8 cellular contexts compared by ENCODE assay signal in genomic region chr2:105369777-105370690, GRCh38. TPM values are rescaled to one million over a fixed set of nuclear protein-coding genes. Genes with fewer than 3 reads are reported as not detected.
DNase-seq lines count a peak whose midpoint lies in the region; ATAC-seq and TF ChIP-seq lines count a peak whose summit lies in the region.

No MANE protein-coding gene starts in this region.

- no peak overlapping the region for H3K4me3 ChIP-seq in choroid plexus epithelial cell (ENCODE audit: low read depth, low read length)
- H3K4me3 ChIP-seq in liver (ENCODE audit: low read depth in 1 of 3, low read length in 3 of 3) = no peak overlapping the region

- peak; percentile 89 for TF ChIP-seq CTCF in AG09319 (IDR thresholded peaks at IDR 0.05; ENCODE audit: low read depth, low read length)
- peak; percentile 92 for TF ChIP-seq CTCF in choroid plexus epithelial cell (conservative IDR thresholded peaks at IDR 0.05; ENCODE audit: low read depth, low read length)
- TF ChIP-seq CTCF in liver (IDR thresholded peaks at IDR 0.05; ENCODE audit: low read depth, low read length, missing input control) = peak; percentile 97

- POLR2A ChIA-PET in activated CD4-positive, alpha-beta T cell treated with anti-CD3 and anti-CD28 coated beads, Interleukin-2, amount 10 ng/mL, durations not matched to agents 7 days and 5 days (lab: Charles Lee) = no interaction called here

- no peak overlapping the region for H3K9ac ChIP-seq in liver (ENCODE audit: low read depth in 1 of 2, low read length in 2 of 2)

- no peaks in the 10 kb centered on the region for H3K27me3 ChIP-seq in liver (ENCODE audit: control insufficient read depth in 4 of 4, insufficient read depth in 4 of 4, low read length in 3 of 4)

- peak; percentile 83 for ATAC-seq in GM18868 (IDR thresholded peaks at IDR 0.05; ENCODE audit: unreplicated experiment)
- peak; percentile 85 for ATAC-seq in HG03066 (IDR thresholded peaks at IDR 0.05; ENCODE audit: low read depth, unreplicated experiment)

- no peak overlapping the region for H3K4me3 Mint-ChIP-seq in activated CD4-positive, alpha-beta T cell treated with anti-CD3 and anti-CD28 coated beads, Interleukin-2, amount 10 ng/mL, durations not matched to agents 7 days and 5 days

- H3K36me3 ChIP-seq in liver (ENCODE audit: control insufficient read depth in 4 of 4, insufficient read depth in 3 of 4, low read depth in 1 of 4, low read length in 3 of 4) = no peaks in the 10 kb centered on the region

- peak; percentile 67 for DNase-seq in AG09319 (ENCODE audit: extremely low read depth, low read depth)
- DNase-seq in NCI-H460 (ENCODE audit: extremely low read depth, low read depth) = peak; percentile 82
- peak; percentile 92 for DNase-seq in activated CD4-positive, alpha-beta T cell treated with anti-CD3 and anti-CD28 coated beads, Interleukin-2, amount 10 ng/mL, durations not matched to agents 7 days and 5 days
- peak; percentile 93 for DNase-seq in choroid plexus epithelial cell (ENCODE audit: low read depth)
- peak; percentile 71 to 87 (median 78) for DNase-seq in stimulated activated CD4-positive, alpha-beta T cell treated with anti-CD3 and anti-CD28 coated beads, TNF-alpha, amount 100 ng/mL, for 24 hours (ENCODE audit: low read depth in 3 of 3)

- CTCF ChIA-PET in activated CD4-positive, alpha-beta T cell treated with anti-CD3 and anti-CD28 coated beads, Interleukin-2, amount 10 ng/mL, durations not matched to agents 7 days and 5 days (lab: Charles Lee) = interaction anchor here (0.6 to 1.7 kb wide), 5 partner anchors 22 to 253 kb away, joined by 3 to 4 read pairs (median 3); no protein-coding TSS in a partner anchor

- no peaks in the 10 kb centered on the region for H3K9me3 Mint-ChIP-seq in activated CD4-positive, alpha-beta T cell treated with anti-CD3 and anti-CD28 coated beads, Interleukin-2, amount 10 ng/mL, durations not matched to agents 7 days and 5 days

- no peaks in the 10 kb centered on the region for H3K27me3 Mint-ChIP-seq in activated CD4-positive, alpha-beta T cell treated with anti-CD3 and anti-CD28 coated beads, Interleukin-2, amount 10 ng/mL, durations not matched to agents 7 days and 5 days

- H3K27ac Mint-ChIP-seq in activated CD4-positive, alpha-beta T cell treated with anti-CD3 and anti-CD28 coated beads, Interleukin-2, amount 10 ng/mL, durations not matched to agents 7 days and 5 days = peak overlapping the region; percentile 56

- H3K4me1 Mint-ChIP-seq in activated CD4-positive, alpha-beta T cell treated with anti-CD3 and anti-CD28 coated beads, Interleukin-2, amount 10 ng/mL, durations not matched to agents 7 days and 5 days = peaks cover 18% of the 10 kb centered on the region

- H3K4me1 ChIP-seq in liver (ENCODE audit: control insufficient read depth in 4 of 4, insufficient read depth in 4 of 4, low read length in 3 of 4) = peaks cover 0 to 7% (median 0%) of the 10 kb centered on the region in 4 donors

- TF ChIP-seq RAD21 in liver (IDR thresholded peaks at IDR 0.05) = peak; percentile 97 to 98

- H3K36me3 Mint-ChIP-seq in activated CD4-positive, alpha-beta T cell treated with anti-CD3 and anti-CD28 coated beads, Interleukin-2, amount 10 ng/mL, durations not matched to agents 7 days and 5 days (ENCODE audit: low read depth) = peaks cover 2% of the 10 kb centered on the region

- no peak overlapping the region for H3K27ac ChIP-seq in liver (ENCODE audit: low read depth in 1 of 2, low read length in 2 of 2)

- 43% methylated on average over 30 of the region's 30 CpGs for WGBS in liver

- H3K9me3 ChIP-seq in liver (ENCODE audit: control insufficient read depth in 4 of 4, low read length in 3 of 4) = no peaks in the 10 kb centered on the region

TF ChIP-seq in liver, 16 proteins besides CTCF, POLR2A, EP300 and RAD21:
- TF ChIP-seq FOXA2 (IDR thresholded peaks at IDR 0.05) (no peak), HNF4A (conservative IDR thresholded peaks at IDR 0.05) (peak in 1 of 2 donors; percentile 14), YY1 (IDR thresholded peaks at IDR 0.05) (peak; percentile 54), HNF4G (IDR thresholded peaks at IDR 0.05) (no peak), RXRA (IDR thresholded peaks at IDR 0.05) (peak; percentile 22 to 25), JUND (IDR thresholded peaks at IDR 0.05) (no peak)
- TF ChIP-seq, protein P1, sequence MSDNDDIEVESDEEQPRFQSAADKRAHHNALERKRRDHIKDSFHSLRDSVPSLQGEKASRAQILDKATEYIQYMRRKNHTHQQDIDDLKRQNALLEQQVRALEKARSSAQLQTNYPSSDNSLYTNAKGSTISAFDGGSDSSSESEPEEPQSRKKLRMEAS (IDR thresholded peaks at IDR 0.05) = no peak
- TF ChIP-seq, protein P2, sequence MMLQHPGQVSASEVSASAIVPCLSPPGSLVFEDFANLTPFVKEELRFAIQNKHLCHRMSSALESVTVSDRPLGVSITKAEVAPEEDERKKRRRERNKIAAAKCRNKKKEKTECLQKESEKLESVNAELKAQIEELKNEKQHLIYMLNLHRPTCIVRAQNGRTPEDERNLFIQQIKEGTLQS (IDR thresholded peaks at IDR 0.05) = no peak

RNA-seq across cellular contexts. Expression of gene FHL2, which starts 28.8 kb away (rescaled TPM):
- 11.6 and 13.9 TPM in 2 replicates for total RNA-seq in NCI-H460 (2014; rRNA removed; shearing (Covaris generic))
- polyA plus RNA-seq in NCI-H460 (2014; cell fraction: nucleus; rRNA removed) = 1.6 and 6.5 TPM in 2 replicates
- total RNA-seq in activated CD4-positive, alpha-beta T cell treated with anti-CD3 and anti-CD28 coated beads, Interleukin-2, amount 10 ng/mL, durations not matched to agents 7 days and 5 days = 1 to 10 TPM; 3.6 TPM
- total RNA-seq in liver = 1 to 10 TPM; 4.7 to 8.3 TPM
- polyA plus RNA-seq in liver = 1 to 10 TPM; 3.9 to 9.0 TPM

RNA-seq across cellular contexts. Expression of gene C2orf49, which starts 32.7 kb away (rescaled TPM):
- total RNA-seq in NCI-H460 (2014; rRNA removed; shearing (Covaris generic)) = 24.0 and 26.0 TPM in 2 replicates
- polyA plus RNA-seq in NCI-H460 (2014; cell fraction: nucleus; rRNA removed) = 16.9 and 24.7 TPM in 2 replicates
- total RNA-seq in activated CD4-positive, alpha-beta T cell treated with anti-CD3 and anti-CD28 coated beads, Interleukin-2, amount 10 ng/mL, durations not matched to agents 7 days and 5 days = 10 to 100 TPM; 23.5 to 24.5 TPM
- 1 to 10 TPM; 8.2 TPM for total RNA-seq in liver
- polyA plus RNA-seq in liver = 1 to 10 TPM; 3.3 to 8.1 TPM

RNA-seq across cellular contexts. Expression of gene TGFBRAP1, which starts 40.5 kb away (rescaled TPM):
- 19.4 and 20.0 TPM in 2 replicates for total RNA-seq in NCI-H460 (2014; rRNA removed; shearing (Covaris generic))
- 12.7 and 17.0 TPM in 2 replicates for polyA plus RNA-seq in NCI-H460 (2014; cell fraction: nucleus; rRNA removed)
- 10 to 100 TPM; 20.5 to 21.4 TPM for total RNA-seq in activated CD4-positive, alpha-beta T cell treated with anti-CD3 and anti-CD28 coated beads, Interleukin-2, amount 10 ng/mL, durations not matched to agents 7 days and 5 days
- 10 to 100 TPM in 1 of 2 donors, 1 to 10 TPM in 1; 9.8 to 10.4 TPM for total RNA-seq in liver
- 1 to 10 TPM; 1.8 to 3.7 TPM for polyA plus RNA-seq in liver
